Comparison of ENCODE assay signal across 8 cellular contexts in the genomic region with DNA sequence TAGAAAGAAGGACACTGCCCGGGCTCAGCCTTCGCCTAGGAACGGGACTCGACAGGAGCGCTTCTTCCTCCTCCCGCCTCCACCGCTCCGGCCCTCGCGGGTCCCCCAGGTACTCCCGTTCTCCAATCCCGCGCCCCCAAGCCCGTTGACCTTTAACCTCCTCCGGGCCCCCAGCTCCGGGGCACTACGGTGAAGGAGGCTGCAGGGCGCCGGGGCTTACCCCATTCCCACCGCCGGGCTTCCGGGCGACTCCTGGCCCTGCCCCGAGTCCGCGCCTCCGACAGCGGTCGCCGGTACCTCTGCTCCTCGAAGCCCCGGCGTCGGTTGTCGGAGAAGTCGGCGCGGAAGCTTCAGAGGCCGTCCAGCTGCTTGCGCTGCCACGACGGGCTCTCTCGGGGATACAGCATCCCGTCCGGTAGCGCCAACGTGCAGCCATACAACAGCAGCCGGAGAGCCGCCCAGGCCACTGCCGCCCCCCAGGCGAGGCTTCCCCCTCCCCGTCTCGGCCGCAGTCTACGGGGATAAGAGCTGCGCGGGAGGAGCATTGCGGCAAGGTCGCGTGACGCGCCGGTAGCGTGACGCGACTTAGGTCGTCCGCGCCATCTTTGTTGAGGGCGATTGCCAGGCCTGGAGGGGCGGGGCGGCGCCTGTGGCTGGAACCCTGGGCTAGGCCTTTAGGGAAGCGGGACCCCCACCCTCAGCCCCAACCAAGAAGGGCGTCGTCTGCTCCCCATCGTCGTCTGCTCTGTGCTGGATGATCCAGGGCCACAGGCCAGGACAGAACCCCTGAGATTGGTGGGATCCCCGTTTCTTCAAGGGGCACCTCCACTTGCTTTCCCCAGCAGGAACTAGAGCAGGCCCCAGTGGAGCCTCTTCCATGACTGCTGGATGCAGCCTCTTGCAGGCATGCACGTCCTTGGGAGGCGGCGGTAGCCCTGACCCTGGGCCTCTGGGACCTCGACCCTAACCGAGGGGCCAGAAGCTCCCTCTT. TPM values are rescaled to one million over a fixed set of nuclear protein-coding genes. Genes with fewer than 3 reads are reported as not detected.
DNase-seq lines count a peak whose midpoint lies in the region; ATAC-seq and TF ChIP-seq lines count a peak whose summit lies in the region.

No MANE protein-coding gene starts in this region.

- ATAC-seq in GM21447 (IDR thresholded peaks at IDR 0.05; ENCODE audit: unreplicated experiment): peak; percentile 85
- peak; percentile 91 to 95 for ATAC-seq in natural killer cell treated with Interleukin-12 subunit alpha and Interleukin-12 subunit beta and Interleukin-15 and Interleukin-18, amount 100 ng/mL, for 72 hours

- CTCF ChIA-PET in RWPE1 (lab: Yijun Ruan, JAX): no interaction called here

- TF ChIP-seq CTCF in RWPE1 (conservative IDR thresholded peaks at IDR 0.05; ENCODE audit: low read depth) (no peak), fibroblast of the aortic adventitia (IDR thresholded peaks at IDR 0.05; ENCODE audit: insufficient read depth, low read length) (no peak)

- H3K4me3 ChIP-seq in fibroblast of the aortic adventitia (ENCODE audit: low read depth, low read length): peak overlapping the region; percentile 87

- peak overlapping the region; percentile 76 to 87 for H3K27ac Mint-ChIP-seq in natural killer cell treated with Interleukin-12 subunit alpha and Interleukin-12 subunit beta and Interleukin-15 and Interleukin-18, amount 100 ng/mL, for 72 hours

- H3K27ac ChIP-seq in RWPE1: peak overlapping the region; percentile 74

- H3K27me3 Mint-ChIP-seq in natural killer cell treated with Interleukin-12 subunit alpha and Interleukin-12 subunit beta and Interleukin-15 and Interleukin-18, amount 100 ng/mL, for 72 hours: no peaks in the 10 kb centered on the region

- POLR2A ChIA-PET in RWPE1 (lab: Yijun Ruan, JAX; ENCODE audit: low non-redundant PET): no interaction called here

- no peaks in the 10 kb centered on the region for H3K9me3 Mint-ChIP-seq in natural killer cell treated with Interleukin-12 subunit alpha and Interleukin-12 subunit beta and Interleukin-15 and Interleukin-18, amount 100 ng/mL, for 72 hours

- peak; percentile 89 for DNase-seq in COLO668 (lab: John Stamatoyannopoulos, UW; ENCODE audit: unreplicated experiment)
- DNase-seq in Kasumi-1 (lab: John Stamatoyannopoulos, UW): peak; percentile 79
- peak; percentile 73 for DNase-seq in RWPE1 (ENCODE audit: low spot score)
- peak; percentile 93 for DNase-seq in activated effector memory CD4-positive, alpha-beta T cell treated with anti-CD3 and anti-CD28 coated beads, Interleukin-2, amount 50 U/mL, for 16 hours
- DNase-seq in fibroblast of the aortic adventitia (ENCODE audit: low read depth): peak; percentile 85
- peak; percentile 87 for DNase-seq in natural killer cell treated with Interleukin-12 subunit alpha and Interleukin-12 subunit beta and Interleukin-15 and Interleukin-18, amount 100 ng/mL, for 72 hours (ENCODE audit: low spot score)
- DNase-seq in stimulated activated naive CD4-positive, alpha-beta T cell (lab: John Stamatoyannopoulos, UW): peak; percentile 56 to 84 (median 77)

- H3K4me1 Mint-ChIP-seq in natural killer cell treated with Interleukin-12 subunit alpha and Interleukin-12 subunit beta and Interleukin-15 and Interleukin-18, amount 100 ng/mL, for 72 hours (ENCODE audit: low read depth in 2 of 2): peaks cover 6 to 14% of the 10 kb centered on the region in 2 donors

- H3K36me3 Mint-ChIP-seq in natural killer cell treated with Interleukin-12 subunit alpha and Interleukin-12 subunit beta and Interleukin-15 and Interleukin-18, amount 100 ng/mL, for 72 hours: no peaks in the 10 kb centered on the region

- H3K4me3 Mint-ChIP-seq in natural killer cell treated with Interleukin-12 subunit alpha and Interleukin-12 subunit beta and Interleukin-15 and Interleukin-18, amount 100 ng/mL, for 72 hours: peak overlapping the region; percentile 73

RNA-seq across cellular contexts. Expression of gene RGL4, which starts 26.3 kb away (rescaled TPM):
- not detected in 2 replicates for total RNA-seq in fibroblast of the aortic adventitia (ENCODE audit: low replicate concordance)
- 10 to 100 TPM in 1 of 2 donors, 1 to 10 TPM in 1; 6.5 to 10.2 TPM for total RNA-seq in natural killer cell treated with Interleukin-12 subunit alpha and Interleukin-12 subunit beta and Interleukin-15 and Interleukin-18, amount 100 ng/mL, for 72 hours

RNA-seq across cellular contexts. Expression of gene ZNF70, which starts 33.8 kb away (rescaled TPM):
- total RNA-seq in fibroblast of the aortic adventitia (ENCODE audit: low replicate concordance): 5.3 and 5.9 TPM in 2 replicates
- total RNA-seq in natural killer cell treated with Interleukin-12 subunit alpha and Interleukin-12 subunit beta and Interleukin-15 and Interleukin-18, amount 100 ng/mL, for 72 hours: 1 to 10 TPM; 5.9 to 8.8 TPM

RNA-seq across cellular contexts. Expression of gene VPREB3, which starts 37.1 kb away (rescaled TPM):
- not detected in 2 replicates for total RNA-seq in fibroblast of the aortic adventitia (ENCODE audit: low replicate concordance)
- total RNA-seq in natural killer cell treated with Interleukin-12 subunit alpha and Interleukin-12 subunit beta and Interleukin-15 and Interleukin-18, amount 100 ng/mL, for 72 hours: under 1 TPM in 1 of 2 donors, not detected in 1; 0.52 TPM

RNA-seq across cellular contexts. Expression of gene C22orf15, which starts 45.7 kb away (rescaled TPM):
- total RNA-seq in fibroblast of the aortic adventitia (ENCODE audit: low replicate concordance): 0.18 and 4.9 TPM in 2 replicates
- under 1 TPM; 0.83 to 0.86 TPM for total RNA-seq in natural killer cell treated with Interleukin-12 subunit alpha and Interleukin-12 subunit beta and Interleukin-15 and Interleukin-18, amount 100 ng/mL, for 72 hours

RNA-seq across cellular contexts. Expression of gene CHCHD10, which starts 50.7 kb away (rescaled TPM):
- total RNA-seq in fibroblast of the aortic adventitia (ENCODE audit: low replicate concordance): 2.5 and 2.6 TPM in 2 replicates
- 100 to 1,000 TPM in 1 of 2 donors, 10 to 100 TPM in 1; 50.7 to 135 TPM for total RNA-seq in natural killer cell treated with Interleukin-12 subunit alpha and Interleukin-12 subunit beta and Interleukin-15 and Interleukin-18, amount 100 ng/mL, for 72 hours

Comparison
In these comparisons a context has a peak if more than half of its experiments do, and no peak if none do; other contexts are left out.
1. Peak in every context shown above with its lines: DNase-seq, ATAC-seq, H3K4me3 ChIP-seq and H3K27ac ChIP-seq.